Comparison of ENCODE assay signal across 15 cellular contexts in the genomic region with DNA sequence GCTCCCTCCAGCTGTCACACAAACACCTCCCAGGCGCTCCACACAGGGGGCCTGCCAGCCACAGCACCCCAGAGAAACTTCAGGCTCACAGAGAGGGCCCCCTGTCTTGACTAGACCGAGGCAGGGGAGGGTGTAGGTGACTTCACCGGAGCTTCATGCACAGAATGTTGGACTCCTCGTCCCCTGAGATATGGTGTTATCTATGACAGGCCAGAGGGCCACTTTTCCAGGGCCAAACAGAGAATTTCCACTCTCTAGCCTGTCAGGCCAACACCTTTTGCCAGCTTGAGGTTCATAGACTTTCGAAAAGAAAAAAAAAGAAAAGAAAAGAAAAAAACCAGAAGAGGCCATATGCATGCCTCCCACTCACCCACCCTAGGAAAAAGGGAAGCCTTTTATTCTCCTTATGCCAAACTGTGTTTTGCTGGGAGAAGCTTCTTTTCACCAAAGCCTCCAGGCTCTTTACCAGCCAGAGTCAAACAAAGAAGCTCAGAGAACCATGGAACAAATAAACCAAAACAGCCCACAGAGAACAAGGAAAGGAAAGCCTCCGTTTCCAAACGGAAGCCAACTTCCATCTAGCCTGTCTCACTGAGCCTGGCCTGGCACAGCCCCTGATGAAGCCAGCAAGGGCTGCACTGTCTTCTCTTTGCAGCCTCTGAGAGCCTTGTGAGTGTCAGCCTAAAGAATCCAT.
DNase-seq lines count a peak whose midpoint lies in the region; ATAC-seq and TF ChIP-seq lines count a peak whose summit lies in the region.
"Had no signal": no experiment of that assay in that cellular context is flagged by ENCODE, and none has a peak within 500 bp of the region (broad histone marks: within the 10 kb centered on the region; RNA-seq: fewer than 3 reads in every experiment).

No MANE protein-coding gene starts in this region.

- H3K4me1 ChIP-seq in tibial nerve = peaks cover 0 to 21% (median 6%) of the 10 kb centered on the region in 4 donors
- H3K4me1 ChIP-seq: uterus had no signal

- ATAC-seq in left ventricle myocardium superior (peak; percentile 47), GM18520 (IDR thresholded peaks at IDR 0.05; ENCODE audit: unreplicated experiment) (no peak), GM19035 (IDR thresholded peaks at IDR 0.05; ENCODE audit: unreplicated experiment) (no peak)

- H3K36me3 ChIP-seq in tibial nerve = no peaks in the 10 kb centered on the region
- H3K36me3 ChIP-seq: uterus had no signal

- H3K9me3 ChIP-seq in tibial nerve = no peaks in the 10 kb centered on the region
- H3K9me3 ChIP-seq: uterus had no signal

- TF ChIP-seq POLR2A in tibial nerve (IDR thresholded peaks at IDR 0.05) = no peak

- no peaks in the 10 kb centered on the region for H3K27me3 ChIP-seq in tibial nerve
- H3K27me3 ChIP-seq: uterus had no signal

- no peak for TF ChIP-seq CTCF in tibial nerve (IDR thresholded peaks at IDR 0.05)

- 46% methylated on average over 7 of the region's 7 CpGs for WGBS in tibial nerve, 2 donors

- H3K27ac ChIP-seq in tibial nerve = peak overlapping the region; percentile 31 to 85 (median 72)
- H3K27ac ChIP-seq: uterus had no signal

- no peak overlapping the region for H3K4me3 ChIP-seq in tibial nerve
- H3K4me3 ChIP-seq: uterus had no signal

- DNase-seq in left ventricle myocardium superior = no peak
- DNase-seq in cardiac septum (ENCODE audit: low spot score) = no peak
- DNase-seq in anterior cingulate cortex (lab: John Stamatoyannopoulos, UW) = peak in 37 of 58 donors; percentile 7 to 64 (median 33)
- peak; percentile 76 for DNase-seq in midbrain (lab: John Stamatoyannopoulos, UW)
- no peak for DNase-seq in tibial nerve (ENCODE audit: low spot score in 2 of 2)
- no peak for DNase-seq in T-helper 9 cell
- DNase-seq: activated B cell treated with CpG ODN at 0.5 μM for 24 hours; activated CD8-positive, alpha-beta memory T cell treated with anti-CD3 and anti-CD28 coated beads, Interleukin-2, amount 50 U/mL, for 48 hours; DMS53; Kasumi-1; NCI-H226; stimulated activated CD4-positive, alpha-beta T cell treated with anti-CD3 and anti-CD28 coated beads, Interleukin-1b, Interleukin-23, amount 100 ng/mL, for 48 hours; uterus had no signal

- intact Hi-C loops in left ventricle myocardium superior (cut with micrococcal nuclease) = no loop called here
- intact Hi-C loops in cardiac septum (cut with DNase I) = no loop called here

- TF ChIP-seq EP300 in tibial nerve (IDR thresholded peaks at IDR 0.05) = peak; percentile 40 to 55

Comparison
In these comparisons a context has a peak if more than half of its experiments do, and no peak if none do; other contexts are left out.
1. DNase-seq: peak in anterior cingulate cortex (37 of 58) and midbrain (single experiment); none in left ventricle myocardium superior (single experiment), cardiac septum (single experiment), tibial nerve (0 of 2) and T-helper 9 cell (single experiment).